22 cellular contexts compared by ENCODE assay signal in genomic region chr10:16689636-16690035, GRCh38.
"Had no signal": no experiment of that assay in that cellular context is flagged by ENCODE, and none has a peak within 500 bp of the region (broad histone marks: within the 10 kb centered on the region; RNA-seq: fewer than 3 reads in every experiment).

No MANE protein-coding gene starts in this region.

- H3K4me2 ChIP-seq: hepatocyte had no signal

- H2AFZ ChIP-seq: hepatocyte had no signal

- DNase-seq: cerebellar nuclear complex; colonic mucosa; cortex of kidney; dorsolateral prefrontal cortex; effector CD4-positive, alpha-beta T cell; effector memory CD4-positive, alpha-beta T cell; erythroblast; foreskin keratinocyte; heart left ventricle; hypothalamus; immature natural killer cell; islet precursor cell; kidney; left cardiac atrium; left lung; left ventricle myocardium superior; lower lobe of right lung; mesenchymal stem cell; midbrain had no signal

- H3K27ac ChIP-seq: colonic mucosa, dorsolateral prefrontal cortex, epithelial cell of prostate, foreskin keratinocyte, gastroesophageal sphincter, heart left ventricle, hepatocyte, left lung, lower lobe of right lung had no signal

- H3K4me3 ChIP-seq: colonic mucosa, dorsolateral prefrontal cortex, gastroesophageal sphincter, heart left ventricle, hepatocyte, left lung, lower lobe of right lung had no signal

- H3K79me2 ChIP-seq: hepatocyte had no signal

- H3K4me1 ChIP-seq: colonic mucosa, foreskin keratinocyte, gastroesophageal sphincter, heart left ventricle, left lung, lower lobe of right lung had no signal

- H3K9me3 ChIP-seq: colonic mucosa, gastroesophageal sphincter, heart left ventricle, left lung, lower lobe of right lung had no signal

- H3K27me3 ChIP-seq: colonic mucosa, dorsolateral prefrontal cortex, foreskin keratinocyte, gastroesophageal sphincter, heart left ventricle, hepatocyte, left lung had no signal

- H3K36me3 ChIP-seq: colonic mucosa had no signal
